Comparison of ENCODE assay signal across 16 cellular contexts in genomic region chr6:130371921-130372320, GRCh38.
"Had no signal": no experiment of that assay in that cellular context is flagged by ENCODE, and none has a peak within 500 bp of the region (broad histone marks: within the 10 kb centered on the region; RNA-seq: fewer than 3 reads in every experiment).

No MANE protein-coding gene starts in this region.

- H3K4me3 ChIP-seq: colonic mucosa, right lobe of liver, spleen, testis, upper lobe of left lung had no signal

- H3K4me3 Mint-ChIP-seq: activated B cell treated with CpG ODN at 0.5 μM for 24 hours; activated CD8-positive, alpha-beta T cell treated with anti-CD3 and anti-CD28 coated beads for 36 hours; activated T-cell treated with anti-CD3 and anti-CD28 coated beads, Interleukin-2, amount 50 U/mL, for 4 hours; nephron progenitor cell; stimulated activated naive CD8-positive, alpha-beta T cell treated with anti-CD3 and anti-CD28 coated beads, Interleukin-15, amount 100 ng/mL, for 72 hours had no signal

- H3K27ac ChIP-seq: colonic mucosa, right lobe of liver, spleen, testis, upper lobe of left lung had no signal

- H3K4me1 ChIP-seq: colonic mucosa, right lobe of liver, testis, upper lobe of left lung had no signal

- DNase-seq: activated B cell treated with CpG ODN at 0.5 μM for 24 hours; activated CD4-positive, alpha-beta T cell treated with anti-CD3 and anti-CD28 coated beads for 48 hours; activated CD8-positive, alpha-beta T cell treated with anti-CD3 and anti-CD28 coated beads for 36 hours; activated effector memory CD4-positive, alpha-beta T cell treated with Interleukin-2 at 50 U/mL for 16 hours; activated naive CD4-positive, alpha-beta T cell treated with anti-CD3 and anti-CD28 coated beads, Interleukin-2, amount 50 U/mL, for 16 hours; activated T-cell treated with anti-CD3 and anti-CD28 coated beads, Interleukin-2, amount 50 U/mL, for 4 hours; caudate nucleus; colonic mucosa; hypothalamus; nephron progenitor cell; occipital lobe; right lobe of liver; spleen; stimulated activated naive CD8-positive, alpha-beta T cell treated with anti-CD3 and anti-CD28 coated beads, Interleukin-15, amount 100 ng/mL, for 72 hours; testis; upper lobe of left lung had no signal

- H3K27ac Mint-ChIP-seq: activated B cell treated with CpG ODN at 0.5 μM for 24 hours; activated CD8-positive, alpha-beta T cell treated with anti-CD3 and anti-CD28 coated beads for 36 hours; nephron progenitor cell; stimulated activated naive CD8-positive, alpha-beta T cell treated with anti-CD3 and anti-CD28 coated beads, Interleukin-15, amount 100 ng/mL, for 72 hours had no signal

- H3K36me3 ChIP-seq: colonic mucosa, right lobe of liver, spleen, upper lobe of left lung had no signal

- H3K9me3 Mint-ChIP-seq: activated B cell treated with CpG ODN at 0.5 μM for 24 hours; activated CD8-positive, alpha-beta T cell treated with anti-CD3 and anti-CD28 coated beads for 36 hours; activated T-cell treated with anti-CD3 and anti-CD28 coated beads, Interleukin-2, amount 50 U/mL, for 4 hours; nephron progenitor cell; stimulated activated naive CD8-positive, alpha-beta T cell treated with anti-CD3 and anti-CD28 coated beads, Interleukin-15, amount 100 ng/mL, for 72 hours had no signal

- H3K27me3 ChIP-seq: colonic mucosa, right lobe of liver, testis had no signal

- H3K9me3 ChIP-seq: colonic mucosa, right lobe of liver, spleen, testis, upper lobe of left lung had no signal
